In the genomic region with DNA sequence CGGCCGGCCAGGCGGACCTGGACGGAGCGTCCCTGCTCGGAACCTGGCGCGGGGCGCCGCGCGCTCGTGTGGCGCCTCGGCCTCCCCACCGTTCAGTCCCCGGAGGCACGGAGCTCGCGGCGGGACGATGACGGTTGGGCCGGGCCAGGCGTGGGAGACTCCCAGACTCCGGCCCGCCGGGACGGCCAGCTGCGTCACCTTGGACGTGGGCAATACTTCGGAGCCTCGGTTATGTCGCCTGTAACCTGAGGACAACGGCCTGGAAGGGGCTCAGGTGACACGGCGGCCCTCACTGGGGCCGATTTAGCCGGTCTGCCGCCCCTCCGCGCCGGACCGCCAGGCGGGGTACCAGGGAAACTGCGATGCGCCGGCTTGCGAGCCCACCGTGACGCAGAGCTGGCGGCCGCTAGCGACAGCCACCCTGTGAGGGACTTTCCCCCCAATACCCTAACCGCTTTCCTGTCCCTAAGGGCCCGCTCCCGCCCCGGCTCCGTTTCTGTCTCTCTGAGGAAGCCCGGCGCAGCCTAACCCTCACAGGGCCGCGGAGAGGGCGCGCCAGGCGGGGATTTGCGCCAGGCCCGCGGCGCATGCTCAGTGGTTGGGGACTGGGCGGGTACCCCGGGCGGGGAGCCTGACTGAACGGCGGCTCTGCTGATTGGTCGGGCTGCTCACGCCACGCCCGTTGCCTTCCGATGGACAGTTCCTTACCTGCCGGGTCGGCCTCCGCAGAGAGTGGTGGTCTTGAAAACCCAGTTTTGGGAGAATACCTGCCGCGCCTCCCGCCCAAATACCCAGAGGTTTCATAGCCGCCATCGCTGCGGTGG, we compare ENCODE assay signal across 8 cellular contexts.
A peak's percentile ranks its signal among the peaks of the same experiment; 100 is the strongest.
DNase-seq lines count a peak whose midpoint lies in the region; ATAC-seq and TF ChIP-seq lines count a peak whose summit lies in the region.

No MANE protein-coding gene starts in this region.

- peak; percentile 84 for ATAC-seq in GM21723 (IDR thresholded peaks at IDR 0.05; ENCODE audit: unreplicated experiment)
- peak; percentile 89 for ATAC-seq in stimulated activated naive CD8-positive, alpha-beta T cell treated with anti-CD3 and anti-CD28 coated beads, Interleukin-15, amount 100 ng/mL, for 72 hours

- no peaks in the 10 kb centered on the region for H3K79me2 ChIP-seq in neural cell (replicated peaks; ENCODE audit: insufficient read depth, low read length)

- H3K9me3 Mint-ChIP-seq in stimulated activated naive CD8-positive, alpha-beta T cell treated with anti-CD3 and anti-CD28 coated beads, Interleukin-15, amount 100 ng/mL, for 72 hours = no peaks in the 10 kb centered on the region

- no peak overlapping the region for H3K4me2 ChIP-seq in neural cell (ENCODE audit: low read length)

- no peaks in the 10 kb centered on the region for H3K9me3 ChIP-seq in neural cell (ENCODE audit: low read length)

- no peak for TF ChIP-seq EP300 in neural cell (conservative IDR thresholded peaks at IDR 0.05; ENCODE audit: poor library complexity, severe bottlenecking)

- H3F3A ChIP-seq in neural cell (ENCODE audit: insufficient read depth, low read length, poor library complexity, severe bottlenecking) = no peaks in the 10 kb centered on the region

- peak overlapping the region; percentile 95 to 99 for H3K27ac Mint-ChIP-seq in stimulated activated naive CD8-positive, alpha-beta T cell treated with anti-CD3 and anti-CD28 coated beads, Interleukin-15, amount 100 ng/mL, for 72 hours

- H2AFZ ChIP-seq in neural cell (ENCODE audit: low read depth, low read length) = peak overlapping the region; percentile 77

- H3K4me1 Mint-ChIP-seq in stimulated activated naive CD8-positive, alpha-beta T cell treated with anti-CD3 and anti-CD28 coated beads, Interleukin-15, amount 100 ng/mL, for 72 hours = peaks cover 29% of the 10 kb centered on the region

- H3K4me3 Mint-ChIP-seq in stimulated activated naive CD8-positive, alpha-beta T cell treated with anti-CD3 and anti-CD28 coated beads, Interleukin-15, amount 100 ng/mL, for 72 hours = peak overlapping the region; percentile 95 to 100

- TF ChIP-seq CTCF in fibroblast of villous mesenchyme (IDR thresholded peaks at IDR 0.05; ENCODE audit: insufficient read depth, low read depth, low read length) (peak; percentile 31), neural cell (IDR thresholded peaks at IDR 0.05; ENCODE audit: poor library complexity, severe bottlenecking) (peak; percentile 55)

- H3K36me3 ChIP-seq in neural cell (ENCODE audit: insufficient read depth, low read length) = no peaks in the 10 kb centered on the region

- H3K9ac ChIP-seq in neural cell (ENCODE audit: low read length) = peak overlapping the region; percentile 72

- H3K27me3 ChIP-seq in neural cell (ENCODE audit: insufficient read depth, low read depth, low read length) = peaks cover 38% of the 10 kb centered on the region

- peak overlapping the region; percentile 81 for H3K4me3 ChIP-seq in fibroblast of villous mesenchyme (ENCODE audit: low read depth, low read length)
- H3K4me3 ChIP-seq in neural cell (ENCODE audit: low read length) = peak overlapping the region; percentile 85

- no peaks in the 10 kb centered on the region for H3K9me2 ChIP-seq in neural cell (ENCODE audit: insufficient read depth, low read length)

- no peaks in the 10 kb centered on the region for H4K20me1 ChIP-seq in neural cell (ENCODE audit: insufficient read depth)

- peak; percentile 83 for DNase-seq in DMS53 (lab: John Stamatoyannopoulos, UW)
- DNase-seq in KG1 (lab: John Stamatoyannopoulos, UW) = peak; percentile 51
- DNase-seq in RPMI8226 = peak; percentile 89
- peak; percentile 91 for DNase-seq in activated gamma-delta T cell treated with Interleukin-2 at 50 U/mL for 16 hours
- DNase-seq in fibroblast of villous mesenchyme (ENCODE audit: low read depth) = peak; percentile 84
- peak; percentile 94 to 96 for DNase-seq in stimulated activated naive CD8-positive, alpha-beta T cell treated with anti-CD3 and anti-CD28 coated beads, Interleukin-15, amount 100 ng/mL, for 72 hours

- peak; percentile 39 for TF ChIP-seq RAD21 in neural cell (conservative IDR thresholded peaks at IDR 0.05)

- no peaks in the 10 kb centered on the region for H3K27me3 Mint-ChIP-seq in stimulated activated naive CD8-positive, alpha-beta T cell treated with anti-CD3 and anti-CD28 coated beads, Interleukin-15, amount 100 ng/mL, for 72 hours

- peak overlapping the region; percentile 58 for H3K27ac ChIP-seq in neural cell (ENCODE audit: low read length)

TF ChIP-seq in neural cell, 6 proteins besides CTCF, POLR2A, EP300 and RAD21:
- TF ChIP-seq, protein P1, sequence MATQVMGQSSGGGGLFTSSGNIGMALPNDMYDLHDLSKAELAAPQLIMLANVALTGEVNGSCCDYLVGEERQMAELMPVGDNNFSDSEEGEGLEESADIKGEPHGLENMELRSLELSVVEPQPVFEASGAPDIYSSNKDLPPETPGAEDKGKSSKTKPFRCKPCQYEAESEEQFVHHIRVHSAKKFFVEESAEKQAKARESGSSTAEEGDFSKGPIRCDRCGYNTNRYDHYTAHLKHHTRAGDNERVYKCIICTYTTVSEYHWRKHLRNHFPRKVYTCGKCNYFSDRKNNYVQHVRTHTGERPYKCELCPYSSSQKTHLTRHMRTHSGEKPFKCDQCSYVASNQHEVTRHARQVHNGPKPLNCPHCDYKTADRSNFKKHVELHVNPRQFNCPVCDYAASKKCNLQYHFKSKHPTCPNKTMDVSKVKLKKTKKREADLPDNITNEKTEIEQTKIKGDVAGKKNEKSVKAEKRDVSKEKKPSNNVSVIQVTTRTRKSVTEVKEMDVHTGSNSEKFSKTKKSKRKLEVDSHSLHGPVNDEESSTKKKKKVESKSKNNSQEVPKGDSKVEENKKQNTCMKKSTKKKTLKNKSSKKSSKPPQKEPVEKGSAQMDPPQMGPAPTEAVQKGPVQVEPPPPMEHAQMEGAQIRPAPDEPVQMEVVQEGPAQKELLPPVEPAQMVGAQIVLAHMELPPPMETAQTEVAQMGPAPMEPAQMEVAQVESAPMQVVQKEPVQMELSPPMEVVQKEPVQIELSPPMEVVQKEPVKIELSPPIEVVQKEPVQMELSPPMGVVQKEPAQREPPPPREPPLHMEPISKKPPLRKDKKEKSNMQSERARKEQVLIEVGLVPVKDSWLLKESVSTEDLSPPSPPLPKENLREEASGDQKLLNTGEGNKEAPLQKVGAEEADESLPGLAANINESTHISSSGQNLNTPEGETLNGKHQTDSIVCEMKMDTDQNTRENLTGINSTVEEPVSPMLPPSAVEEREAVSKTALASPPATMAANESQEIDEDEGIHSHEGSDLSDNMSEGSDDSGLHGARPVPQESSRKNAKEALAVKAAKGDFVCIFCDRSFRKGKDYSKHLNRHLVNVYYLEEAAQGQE (IDR thresholded peaks at IDR 0.05; ENCODE audit: borderline replicate concordance) = peak; percentile 59
- TF ChIP-seq EZH2 (IDR thresholded peaks at IDR 0.05; ENCODE audit: borderline replicate concordance, insufficient read depth, low read length, poor library complexity, severe bottlenecking) (no peak), POLR2AphosphoS5 (IDR thresholded peaks at IDR 0.05) (peak; percentile 76)
TF ChIP-seq in neural cell: peak in this region for 2.

Comparison
In these comparisons a context has a peak if more than half of its experiments do, and no peak if none do; other contexts are left out.
1. Peak in every context shown above with its lines: DNase-seq, ATAC-seq, H3K4me3 ChIP-seq and H3K27ac ChIP-seq.